Comparison of ENCODE assay signal across 13 cellular contexts in genomic region chr19:49891393-49891792, GRCh38. TPM values are rescaled to one million over a fixed set of nuclear protein-coding genes. Genes with fewer than 3 reads are reported as not detected.
A peak's percentile ranks its signal among the peaks of the same experiment; 100 is the strongest.
DNase-seq lines count a peak whose midpoint lies in the region; ATAC-seq and TF ChIP-seq lines count a peak whose summit lies in the region.
"Had no signal": no experiment of that assay in that cellular context is flagged by ENCODE, and none has a peak within 500 bp of the region (broad histone marks: within the 10 kb centered on the region; RNA-seq: fewer than 3 reads in every experiment).

No MANE protein-coding gene starts in this region.

- no peak for TF ChIP-seq CTCF in GM10248 (IDR thresholded peaks at IDR 0.05; ENCODE audit: control extremely low read depth, extremely low read depth, low read depth, missing control alignments)

- POLR2A ChIA-PET in GM10248 (lab: Yijun Ruan, JAX), result interaction anchor here (0.6 to 1.9 kb wide), 5 partner anchors 20 to 955 kb away, joined by 3 to 8 read pairs (median 4); partner anchors contain the start of gene NUP62

- H3K4me1 Mint-ChIP-seq in dendritic cell treated with granulocyte-macrophage colony-stimulating factor and Interleukin-4, amounts not matched to agents 40 ng/mL and 50 ng/mL, for 4 days (ENCODE audit: low read depth), result peaks cover 95% of the 10 kb centered on the region

- H3K27me3 ChIP-seq in HUES64 (ENCODE audit: insufficient read depth, low read length), result peaks cover 11% of the 10 kb centered on the region

- H3K4me3 ChIP-seq in HUES64 (ENCODE audit: low read length), result peak overlapping the region; percentile 14; the same call in 1 of the 2 replicates
- H3K4me3 ChIP-seq: prostate gland had no signal

- no peaks in the 10 kb centered on the region for H3K9me3 ChIP-seq in HUES64 (ENCODE audit: insufficient read depth, low read depth, low read length)
- H3K9me3 ChIP-seq: prostate gland had no signal

- no peaks in the 10 kb centered on the region for H3K36me3 Mint-ChIP-seq in dendritic cell treated with granulocyte-macrophage colony-stimulating factor and Interleukin-4, amounts not matched to agents 40 ng/mL and 50 ng/mL, for 4 days (ENCODE audit: low read depth)

- DNase-seq in GM10248 (ENCODE audit: extremely low spot score), result no peak
- DNase-seq: activated CD8-positive, alpha-beta memory T cell treated with anti-CD3 and anti-CD28 coated beads for 24 hours; activated naive CD8-positive, alpha-beta T cell treated with anti-CD3 and anti-CD28 coated beads, Interleukin-2, amount 50 U/mL, for 24 hours; cortex of kidney; midbrain; MM.1S; stimulated activated CD4-positive, alpha-beta T cell treated with anti-CD3 and anti-CD28 coated beads, Interleukin-2, amount 100 ng/mL, for 24 hours; SW 1271 had no signal

- 86% methylated on average over 17 of the region's 17 CpGs for WGBS in HUES64

- peaks cover 6% of the 10 kb centered on the region for H3K27me3 Mint-ChIP-seq in dendritic cell treated with granulocyte-macrophage colony-stimulating factor and Interleukin-4, amounts not matched to agents 40 ng/mL and 50 ng/mL, for 4 days
- H3K27me3 Mint-ChIP-seq: activated naive CD8-positive, alpha-beta T cell treated with anti-CD3 and anti-CD28 coated beads, Interleukin-2, amount 50 U/mL, for 24 hours; stimulated activated naive CD8-positive, alpha-beta T cell treated with anti-CD3 and anti-CD28 coated beads, Interleukin-15, amount 100 ng/mL, for 72 hours had no signal

- H3K9ac ChIP-seq in HUES64 (ENCODE audit: low read depth, low read length), result no peak overlapping the region

- intact Hi-C loops in dendritic cell treated with granulocyte-macrophage colony-stimulating factor and Interleukin-4, amounts not matched to agents 40 ng/mL and 50 ng/mL, for 4 days (cut with micrococcal nuclease), result loop anchor here (5.0 kb wide), 1 partner anchor 36 kb away; the partner anchor contains the start of genes ATF5 and NUP62

- peaks cover 7% of the 10 kb centered on the region; the same call in 1 of the 2 replicates for H3K4me1 ChIP-seq in HUES64 (ENCODE audit: insufficient read depth, low read length)
- H3K4me1 ChIP-seq: prostate gland had no signal

- peaks cover 2% of the 10 kb centered on the region for H3K36me3 ChIP-seq in HUES64 (ENCODE audit: insufficient read depth, low read length)
- H3K36me3 ChIP-seq: prostate gland had no signal

- peak overlapping the region; percentile 50 for H3K27ac Mint-ChIP-seq in dendritic cell treated with granulocyte-macrophage colony-stimulating factor and Interleukin-4, amounts not matched to agents 40 ng/mL and 50 ng/mL, for 4 days
- H3K27ac Mint-ChIP-seq: activated naive CD8-positive, alpha-beta T cell treated with anti-CD3 and anti-CD28 coated beads, Interleukin-2, amount 50 U/mL, for 24 hours had no signal

- no peaks in the 10 kb centered on the region for H3K9me3 Mint-ChIP-seq in dendritic cell treated with granulocyte-macrophage colony-stimulating factor and Interleukin-4, amounts not matched to agents 40 ng/mL and 50 ng/mL, for 4 days
- H3K9me3 Mint-ChIP-seq: activated naive CD8-positive, alpha-beta T cell treated with anti-CD3 and anti-CD28 coated beads, Interleukin-2, amount 50 U/mL, for 24 hours; stimulated activated naive CD8-positive, alpha-beta T cell treated with anti-CD3 and anti-CD28 coated beads, Interleukin-15, amount 100 ng/mL, for 72 hours had no signal

- no peak for ATAC-seq in HG02763 (IDR thresholded peaks at IDR 0.05; ENCODE audit: unreplicated experiment)
- ATAC-seq: activated naive CD8-positive, alpha-beta T cell treated with anti-CD3 and anti-CD28 coated beads, Interleukin-2, amount 50 U/mL, for 24 hours; stimulated activated naive CD8-positive, alpha-beta T cell treated with anti-CD3 and anti-CD28 coated beads, Interleukin-15, amount 100 ng/mL, for 72 hours had no signal

- no peak overlapping the region for H3K27ac ChIP-seq in HUES64 (ENCODE audit: low read depth, low read length)
- H3K27ac ChIP-seq: prostate gland had no signal

- CTCF ChIA-PET in GM10248 (lab: Yijun Ruan, JAX), result interaction anchor here (0.9 to 2.0 kb wide), 4 partner anchors 14 to 37 kb away, joined by 3 to 7 read pairs (median 4); no protein-coding TSS in a partner anchor

- H3K4me3 Mint-ChIP-seq in dendritic cell treated with granulocyte-macrophage colony-stimulating factor and Interleukin-4, amounts not matched to agents 40 ng/mL and 50 ng/mL, for 4 days, result peak overlapping the region; percentile 94
- H3K4me3 Mint-ChIP-seq: activated naive CD8-positive, alpha-beta T cell treated with anti-CD3 and anti-CD28 coated beads, Interleukin-2, amount 50 U/mL, for 24 hours had no signal

RNA-seq across cellular contexts. Expression of gene IL4I1, which starts 5.3 kb away (rescaled TPM):
- 0.60 TPM for polyA plus RNA-seq in HUES64 (2013, experiment 1 of 2)
- polyA plus RNA-seq in HUES64 (2013, experiment 2 of 2), result 0.25 TPM

RNA-seq across cellular contexts. Expression of gene TBC1D17, which starts 13.9 kb away (rescaled TPM):
- polyA plus RNA-seq in HUES64 (2013, experiment 1 of 2), result 30.9 TPM
- polyA plus RNA-seq in HUES64 (2013, experiment 2 of 2), result 30.7 TPM

RNA-seq across cellular contexts. Expression of gene AKT1S1, which starts 14.2 kb away (rescaled TPM):
- 41.6 TPM for polyA plus RNA-seq in HUES64 (2013, experiment 1 of 2)
- 37.1 TPM for polyA plus RNA-seq in HUES64 (2013, experiment 2 of 2)

RNA-seq across cellular contexts. Expression of gene PNKP, which starts 24.0 kb away (rescaled TPM):
- 54.9 TPM for polyA plus RNA-seq in HUES64 (2013, experiment 1 of 2)
- 50.5 TPM for polyA plus RNA-seq in HUES64 (2013, experiment 2 of 2)

RNA-seq across cellular contexts. Expression of gene ATF5, which starts 37.6 kb away (rescaled TPM):
- polyA plus RNA-seq in HUES64 (2013, experiment 1 of 2), result 12.8 TPM
- polyA plus RNA-seq in HUES64 (2013, experiment 2 of 2), result 8.6 TPM
